ENCODE assay signal across 12 cellular contexts in genomic region chr20:46209930-46210671, GRCh38.
"Had no signal": no experiment of that assay in that cellular context is flagged by ENCODE, and none has a peak within 500 bp of the region (broad histone marks: within the 10 kb centered on the region; RNA-seq: fewer than 3 reads in every experiment).

No MANE protein-coding gene starts in this region.

- H3K36me3 ChIP-seq: adrenal gland, colonic mucosa, gastrocnemius medialis, pancreas, stomach, WERI-Rb-1 had no signal

- DNase-seq: activated CD4-positive, alpha-beta T cell treated with anti-CD3 and anti-CD28 coated beads for 4 hours; activated CD8-positive, alpha-beta memory T cell treated with anti-CD3 and anti-CD28 coated beads for 24 hours; activated naive CD4-positive, alpha-beta T cell treated with Interleukin-2 at 50 U/mL for 16 hours; adrenal gland; colonic mucosa; effector CD4-positive, alpha-beta T cell; gastrocnemius medialis; pancreas; stomach had no signal

- ATAC-seq: gastrocnemius medialis had no signal

- H3K27ac ChIP-seq: adrenal gland, colonic mucosa, gastrocnemius medialis, pancreas, skin epidermis, stomach had no signal

- H3K4me1 ChIP-seq: colonic mucosa, pancreas had no signal

- H3K4me3 ChIP-seq: adrenal gland, colonic mucosa, gastrocnemius medialis, pancreas, skin epidermis, stomach had no signal

- H3K27me3 ChIP-seq: adrenal gland, pancreas had no signal

- FAIRE-seq: keratinocyte, pancreas had no signal

- H3K9me3 ChIP-seq: adrenal gland, colonic mucosa, gastrocnemius medialis, pancreas, stomach had no signal
